In genomic region chr15:68408971-68409370, GRCh38 we compare ENCODE assay signal across 32 cellular contexts. TPM values are rescaled to one million over a fixed set of nuclear protein-coding genes. Genes with fewer than 3 reads are reported as not detected.
DNase-seq lines count a peak whose midpoint lies in the region; ATAC-seq and TF ChIP-seq lines count a peak whose summit lies in the region.
"Had no signal": no experiment of that assay in that cellular context is flagged by ENCODE, and none has a peak within 500 bp of the region (broad histone marks: within the 10 kb centered on the region; RNA-seq: fewer than 3 reads in every experiment).

No MANE protein-coding gene starts in this region.

- no peak overlapping the region for H3K4me2 ChIP-seq in H9 (ENCODE audit: insufficient read depth, insufficient read length, low read length)
- H3K4me2 ChIP-seq: hepatocyte had no signal

- no peaks in the 10 kb centered on the region for H3K9me3 ChIP-seq in T-helper 17 cell (ENCODE audit: control insufficient read depth, low read length, poor library complexity, severe bottlenecking)
- no peaks in the 10 kb centered on the region for H3K9me3 ChIP-seq in suprapubic skin
- no peaks in the 10 kb centered on the region for H3K9me3 ChIP-seq in H9 (ENCODE audit: control insufficient read depth, low read depth, low read length)
- H3K9me3 ChIP-seq: breast epithelium, pancreas, tibial artery had no signal

- no peak overlapping the region for H3K14ac ChIP-seq in H9 (ENCODE audit: insufficient read depth, low read length)

- H2BK20ac ChIP-seq in H9 (ENCODE audit: low read depth, low read length, poor library complexity, severe bottlenecking): no peak overlapping the region

- no peak overlapping the region for H4K8ac ChIP-seq in H9 (replicated peaks; ENCODE audit: insufficient read length, low read depth, low read length)

- no peak overlapping the region for H3K23ac ChIP-seq in H9 (ENCODE audit: insufficient read length, low read depth, low read length)

- no peak overlapping the region for H4K5ac ChIP-seq in H9 (ENCODE audit: insufficient read length, low read depth, low read length)

- no peaks in the 10 kb centered on the region for H3K36me3 Mint-ChIP-seq in activated CD4-positive, alpha-beta memory T cell treated with anti-CD3 and anti-CD28 coated beads, Interleukin-2, amount 10 ng/mL, durations not matched to agents 7 days and 5 days (ENCODE audit: low read depth)
- no peaks in the 10 kb centered on the region for H3K36me3 Mint-ChIP-seq in activated CD4-positive, alpha-beta memory T cell treated with anti-CD3 and anti-CD28 coated beads for 36 hours
- H3K36me3 Mint-ChIP-seq in T-helper 17 cell (ENCODE audit: low read depth) (no peaks in the 10 kb centered on the region), H9 (ENCODE audit: insufficient read depth in 1 of 3, low read depth in 3 of 3) (no peaks in the 10 kb centered on the region)
- H3K36me3 Mint-ChIP-seq: activated naive CD4-positive, alpha-beta T cell treated with anti-CD3 and anti-CD28 coated beads, Interleukin-2, amount 50 U/mL, for 72 hours had no signal

- H3K36me3 ChIP-seq in suprapubic skin: no peaks in the 10 kb centered on the region
- H3K36me3 ChIP-seq: breast epithelium, pancreas, tibial artery, WERI-Rb-1 had no signal

- no peak overlapping the region for H2AFZ ChIP-seq in H9 (ENCODE audit: low read length)
- H2AFZ ChIP-seq: GM23248, hepatocyte had no signal

- DNase-seq in activated CD4-positive, alpha-beta memory T cell treated with anti-CD3 and anti-CD28 coated beads, Interleukin-2, amount 10 ng/mL, durations not matched to agents 7 days and 5 days: peak; percentile 10
- no peak for DNase-seq in activated CD4-positive, alpha-beta memory T cell treated with anti-CD3 and anti-CD28 coated beads for 36 hours
- no peak for DNase-seq in T-helper 17 cell
- peak; percentile 10 for DNase-seq in left lobe of liver (ENCODE audit: low spot score)
- DNase-seq in suprapubic skin (ENCODE audit: low spot score in 2 of 2): peak; percentile 17 to 57
- DNase-seq in H9: no peak
- DNase-seq: 8988T; activated CD4-positive, alpha-beta T cell treated with anti-CD3 and anti-CD28 coated beads, Interleukin-2, amount 10 ng/mL, durations not matched to agents 24 days and 14 days; Calu3; DMS79 treated with DMSO at 0.1 percent for 48 hours; effector CD4-positive, alpha-beta T cell; GDM1; GM23248; left cardiac atrium; mammary epithelial cell; NCI-H1092; NCI-H187; NCI-H446 treated with DMSO at 0.1 percent for 48 hours; NCI-H82; retina; stimulated activated CD4-positive, alpha-beta T cell treated with anti-CD3 and anti-CD28 coated beads, Interleukin-2, amount 100 ng/mL, for 24 hours; stimulated activated naive CD8-positive, alpha-beta T cell treated with anti-CD3 and anti-CD28 coated beads, Interleukin-15, amount 100 ng/mL, for 72 hours; SW 1271; WERI-Rb-1 had no signal

- no peak overlapping the region for H3K56ac ChIP-seq in H9 (ENCODE audit: insufficient read length, low read depth, low read length)

- TF ChIP-seq EP300 in suprapubic skin (IDR thresholded peaks at IDR 0.05): no peak

- H3T11ph ChIP-seq in H9 (ENCODE audit: low read length): no peak overlapping the region

- CTCF ChIA-PET in activated CD4-positive, alpha-beta memory T cell treated with anti-CD3 and anti-CD28 coated beads, Interleukin-2, amount 10 ng/mL, durations not matched to agents 7 days and 5 days (lab: Charles Lee): no interaction called here
- CTCF ChIA-PET in activated CD4-positive, alpha-beta memory T cell treated with anti-CD3 and anti-CD28 coated beads for 36 hours (lab: Charles Lee): no interaction called here

- H3K4me3 ChIP-seq in suprapubic skin: no peak overlapping the region
- H3K4me3 ChIP-seq: breast epithelium, GM23248, hepatocyte, pancreas, tibial artery had no signal

- no peak for TF ChIP-seq POLR2A in suprapubic skin (IDR thresholded peaks at IDR 0.05)

- TF ChIP-seq CTCF in suprapubic skin (IDR thresholded peaks at IDR 0.05) (no peak), H9 (conservative IDR thresholded peaks at IDR 0.05) (no peak)

- peaks cover 2% of the 10 kb centered on the region for H3K4me1 Mint-ChIP-seq in activated CD4-positive, alpha-beta memory T cell treated with anti-CD3 and anti-CD28 coated beads, Interleukin-2, amount 10 ng/mL, durations not matched to agents 7 days and 5 days
- H3K4me1 Mint-ChIP-seq in activated CD4-positive, alpha-beta memory T cell treated with anti-CD3 and anti-CD28 coated beads for 36 hours (ENCODE audit: low read depth): no peaks in the 10 kb centered on the region
- H3K4me1 Mint-ChIP-seq in T-helper 17 cell (no peaks in the 10 kb centered on the region), H9 (no peaks in the 10 kb centered on the region)
- H3K4me1 Mint-ChIP-seq: activated CD4-positive, alpha-beta T cell treated with anti-CD3 and anti-CD28 coated beads, Interleukin-2, amount 10 ng/mL, durations not matched to agents 24 days and 14 days; stimulated activated naive CD8-positive, alpha-beta T cell treated with anti-CD3 and anti-CD28 coated beads, Interleukin-15, amount 100 ng/mL, for 72 hours had no signal

- H3K4me3 Mint-ChIP-seq in activated CD4-positive, alpha-beta memory T cell treated with anti-CD3 and anti-CD28 coated beads, Interleukin-2, amount 10 ng/mL, durations not matched to agents 7 days and 5 days: no peak overlapping the region
- H3K4me3 Mint-ChIP-seq in activated CD4-positive, alpha-beta memory T cell treated with anti-CD3 and anti-CD28 coated beads for 36 hours: no peak overlapping the region
- H3K4me3 Mint-ChIP-seq in T-helper 17 cell (peak overlapping the region; percentile 67), H9 (no peak overlapping the region)
- H3K4me3 Mint-ChIP-seq: activated CD4-positive, alpha-beta T cell treated with anti-CD3 and anti-CD28 coated beads, Interleukin-2, amount 10 ng/mL, durations not matched to agents 24 days and 14 days; stimulated activated naive CD8-positive, alpha-beta T cell treated with anti-CD3 and anti-CD28 coated beads, Interleukin-15, amount 100 ng/mL, for 72 hours had no signal

- H2AK5ac ChIP-seq in H9 (ENCODE audit: insufficient read length, low read length): no peak overlapping the region

- no peaks in the 10 kb centered on the region for H3K79me2 ChIP-seq in H9 (ENCODE audit: insufficient read depth, low read length)
- H3K79me2 ChIP-seq: hepatocyte had no signal

- H3K4me1 ChIP-seq in suprapubic skin (no peaks in the 10 kb centered on the region), H9 (ENCODE audit: insufficient read depth, low read length) (no peaks in the 10 kb centered on the region)
- H3K4me1 ChIP-seq: breast epithelium, pancreas had no signal

- no peak overlapping the region for H3K9ac ChIP-seq in H9 (ENCODE audit: extremely low read depth, insufficient read length, low read length)
- H3K9ac ChIP-seq: GM23248 had no signal

- no peaks in the 10 kb centered on the region for H3K9me3 Mint-ChIP-seq in activated CD4-positive, alpha-beta memory T cell treated with anti-CD3 and anti-CD28 coated beads, Interleukin-2, amount 10 ng/mL, durations not matched to agents 7 days and 5 days
- no peaks in the 10 kb centered on the region for H3K9me3 Mint-ChIP-seq in activated CD4-positive, alpha-beta memory T cell treated with anti-CD3 and anti-CD28 coated beads for 36 hours
- no peaks in the 10 kb centered on the region for H3K9me3 Mint-ChIP-seq in H9
- H3K9me3 Mint-ChIP-seq: activated CD4-positive, alpha-beta T cell treated with anti-CD3 and anti-CD28 coated beads, Interleukin-2, amount 10 ng/mL, durations not matched to agents 24 days and 14 days; activated naive CD4-positive, alpha-beta T cell treated with anti-CD3 and anti-CD28 coated beads, Interleukin-2, amount 50 U/mL, for 72 hours had no signal

- H3K27me3 ChIP-seq in suprapubic skin (no peaks in the 10 kb centered on the region), H9 (ENCODE audit: insufficient read depth, low read length) (no peaks in the 10 kb centered on the region; the same call in 1 of the 2 replicates)
- H3K27me3 ChIP-seq: breast epithelium, hepatocyte, pancreas, tibial artery had no signal

- no peak overlapping the region for H3K18ac ChIP-seq in H9 (ENCODE audit: insufficient read length, low read depth, low read length)

- intact Hi-C loops in activated CD4-positive, alpha-beta memory T cell treated with anti-CD3 and anti-CD28 coated beads for 36 hours (cut with micrococcal nuclease): no loop called here

- no peak overlapping the region for H2BK12ac ChIP-seq in H9 (ENCODE audit: insufficient read length, low read depth, low read length)

- H2BK15ac ChIP-seq in H9 (ENCODE audit: low read depth, low read length): no peak overlapping the region

- H3K4ac ChIP-seq in H9 (ENCODE audit: low read depth, low read length): no peak overlapping the region

- H2BK120ac ChIP-seq in H9 (ENCODE audit: low read depth, low read length, poor library complexity, severe bottlenecking): no peak overlapping the region

- no peak overlapping the region for H2BK5ac ChIP-seq in H9 (ENCODE audit: insufficient read length, low read length)

- H3K27ac Mint-ChIP-seq in activated CD4-positive, alpha-beta memory T cell treated with anti-CD3 and anti-CD28 coated beads, Interleukin-2, amount 10 ng/mL, durations not matched to agents 7 days and 5 days: no peak overlapping the region
- no peak overlapping the region for H3K27ac Mint-ChIP-seq in activated CD4-positive, alpha-beta memory T cell treated with anti-CD3 and anti-CD28 coated beads for 36 hours
- H3K27ac Mint-ChIP-seq in T-helper 17 cell: no peak overlapping the region
- H3K27ac Mint-ChIP-seq in H9: no peak overlapping the region
- H3K27ac Mint-ChIP-seq: activated CD4-positive, alpha-beta T cell treated with anti-CD3 and anti-CD28 coated beads, Interleukin-2, amount 10 ng/mL, durations not matched to agents 24 days and 14 days; activated naive CD4-positive, alpha-beta T cell treated with anti-CD3 and anti-CD28 coated beads, Interleukin-2, amount 50 U/mL, for 72 hours had no signal

- H3K27me3 Mint-ChIP-seq in activated CD4-positive, alpha-beta memory T cell treated with anti-CD3 and anti-CD28 coated beads, Interleukin-2, amount 10 ng/mL, durations not matched to agents 7 days and 5 days: peaks cover 5% of the 10 kb centered on the region
- H3K27me3 Mint-ChIP-seq in activated CD4-positive, alpha-beta memory T cell treated with anti-CD3 and anti-CD28 coated beads for 36 hours: no peaks in the 10 kb centered on the region
- H3K27me3 Mint-ChIP-seq in T-helper 17 cell (peaks cover 6% of the 10 kb centered on the region), H9 (ENCODE audit: low read depth) (peaks cover 6% of the 10 kb centered on the region)

- no peak overlapping the region for H4K91ac ChIP-seq in H9 (ENCODE audit: insufficient read length, low read depth, low read length)

- 95% methylated on average over 4 of the region's 4 CpGs for WGBS in suprapubic skin
- WGBS in H9 (ENCODE audit: extremely low coverage, insufficient read length, low lambda C conversion rate): no CpG with 5 or more reads among the region's 4 CpGs

- no peaks in the 10 kb centered on the region for H3K23me2 ChIP-seq in H9 (ENCODE audit: insufficient read length, low read depth, low read length, poor library complexity, severe bottlenecking)

- POLR2A ChIA-PET in activated CD4-positive, alpha-beta memory T cell treated with anti-CD3 and anti-CD28 coated beads, Interleukin-2, amount 10 ng/mL, durations not matched to agents 7 days and 5 days (lab: Charles Lee): no interaction called here
- POLR2A ChIA-PET in activated CD4-positive, alpha-beta memory T cell treated with anti-CD3 and anti-CD28 coated beads for 36 hours (lab: Charles Lee): no interaction called here

- ATAC-seq in T-helper 17 cell: no peak
- no peak for ATAC-seq in left lobe of liver
- no peak for ATAC-seq in GM19324 (IDR thresholded peaks at IDR 0.05; ENCODE audit: low FRiP score, unreplicated experiment)
- no peak for ATAC-seq in HG02840 (IDR thresholded peaks at IDR 0.05; ENCODE audit: low FRiP score, unreplicated experiment)
- ATAC-seq: activated naive CD4-positive, alpha-beta T cell treated with anti-CD3 and anti-CD28 coated beads, Interleukin-2, amount 50 U/mL, for 72 hours; left cardiac atrium; pancreas; stimulated activated naive CD8-positive, alpha-beta T cell treated with anti-CD3 and anti-CD28 coated beads, Interleukin-15, amount 100 ng/mL, for 72 hours had no signal

- no peaks in the 10 kb centered on the region for H4K20me1 ChIP-seq in H9 (ENCODE audit: control insufficient read depth, insufficient read depth, insufficient read length)

- H3K27ac ChIP-seq in suprapubic skin (no peak overlapping the region), H9 (ENCODE audit: insufficient read length, low read depth, low read length) (no peak overlapping the region)
- H3K27ac ChIP-seq: breast epithelium, C4-2B, GM23248, hepatocyte, pancreas, WERI-Rb-1 had no signal

- no peaks in the 10 kb centered on the region for H3K79me1 ChIP-seq in H9 (ENCODE audit: insufficient read depth, low read depth, low read length, poor library complexity, severe bottlenecking)

RNA-seq across cellular contexts. Expression of gene ITGA11, which starts 23.0 kb away (rescaled TPM):
- total RNA-seq in activated CD4-positive, alpha-beta memory T cell treated with anti-CD3 and anti-CD28 coated beads, Interleukin-2, amount 10 ng/mL, durations not matched to agents 7 days and 5 days: under 1 TPM; 0.20 to 0.73 TPM
- under 1 TPM; 0.56 to 0.59 TPM for total RNA-seq in activated CD4-positive, alpha-beta memory T cell treated with anti-CD3 and anti-CD28 coated beads for 36 hours
- total RNA-seq in T-helper 17 cell (under 1 TPM in 1 of 2 donors, not detected in 1; 0.17 TPM), left lobe of liver (0.88 TPM), suprapubic skin (1 to 10 TPM in 3 of 4 donors, under 1 TPM in 1; 0.83 to 3.6 (median 2.0) TPM), H9 (2021) (0.07 TPM in 1 of 2 replicates, not detected in the other)
- total RNA-seq: Calu3 had no signal

Comparison
In these comparisons a context has a peak if more than half of its experiments do, and no peak if none do; other contexts are left out.
1. DNase-seq: peak in activated CD4-positive, alpha-beta memory T cell treated with anti-CD3 and anti-CD28 coated beads, Interleukin-2, amount 10 ng/mL, durations not matched to agents 7 days and 5 days (single experiment), left lobe of liver (single experiment) and suprapubic skin (2 of 2); none in activated CD4-positive, alpha-beta memory T cell treated with anti-CD3 and anti-CD28 coated beads for 36 hours (single experiment), T-helper 17 cell (0 of 3) and H9 (single experiment).